In genomic region chr14:32449640-32450039, GRCh38 we compare ENCODE assay signal across 18 cellular contexts.
DNase-seq lines count a peak whose midpoint lies in the region; ATAC-seq and TF ChIP-seq lines count a peak whose summit lies in the region.
"Had no signal": no experiment of that assay in that cellular context is flagged by ENCODE, and none has a peak within 500 bp of the region (broad histone marks: within the 10 kb centered on the region; RNA-seq: fewer than 3 reads in every experiment).

No MANE protein-coding gene starts in this region.

- no peaks in the 10 kb centered on the region for H3K9me3 ChIP-seq in heart right ventricle
- H3K9me3 ChIP-seq: A549 had no signal

- H3K36me3 ChIP-seq in heart right ventricle: no peaks in the 10 kb centered on the region
- H3K36me3 ChIP-seq: BLaER1 treated with 17β-estradiol and CSF1 and Interleukin-3, amounts not matched to agents 10 nM and 100 nM had no signal

- no peak overlapping the region for H3K4me3 ChIP-seq in heart right ventricle
- no peak overlapping the region for H3K4me3 ChIP-seq in dorsolateral prefrontal cortex
- H3K4me3 ChIP-seq: A549; BLaER1 treated with 17β-estradiol and CSF1 and Interleukin-3, amounts not matched to agents 10 nM and 100 nM had no signal

- intact Hi-C loops in heart right ventricle (cut with DNase I) (loop anchor here in 1 of 10 donors (5.0 kb wide), 1 partner anchor 32 kb away; no protein-coding TSS in a partner anchor), left ventricle myocardium superior (cut with micrococcal nuclease) (no loop called here), dorsolateral prefrontal cortex (cut with DNase I) (no loop called here)

- H3K27me3 ChIP-seq in heart right ventricle: no peaks in the 10 kb centered on the region
- no peaks in the 10 kb centered on the region for H3K27me3 ChIP-seq in dorsolateral prefrontal cortex
- H3K27me3 ChIP-seq: BLaER1 treated with 17β-estradiol and CSF1 and Interleukin-3, amounts not matched to agents 10 nM and 100 nM had no signal

- peak in 1 of 8 donors; percentile 34 for ATAC-seq in heart right ventricle
- ATAC-seq in left ventricle myocardium superior: no peak
- no peak for ATAC-seq in GM18867 (IDR thresholded peaks at IDR 0.05; ENCODE audit: unreplicated experiment)
- ATAC-seq: A549 had no signal

- peaks cover 0 to 51% (median 0%) of the 10 kb centered on the region in 9 donors for H3K4me1 ChIP-seq in heart right ventricle
- H3K4me1 ChIP-seq: A549 had no signal

- TF ChIP-seq CTCF in heart right ventricle (IDR thresholded peaks at IDR 0.05): no peak
- no peak for TF ChIP-seq CTCF in dorsolateral prefrontal cortex (IDR thresholded peaks at IDR 0.05 in 54 of 56, conservative IDR thresholded peaks at IDR 0.05 in 2 of 56; ENCODE audit: low read depth in 1 of 56, partially characterized antibody in 56 of 56)

- H3K27ac ChIP-seq in heart right ventricle: peak overlapping the region in 6 of 10 donors; percentile 0 to 61 (median 32)
- peak overlapping the region in 44 of 59 donors; percentile 1 to 81 (median 54) for H3K27ac ChIP-seq in dorsolateral prefrontal cortex
- H3K27ac ChIP-seq: A549; BLaER1 treated with 17β-estradiol and CSF1 and Interleukin-3, amounts not matched to agents 10 nM and 100 nM; KMS-11 had no signal

- DNase-seq in heart right ventricle (no peak), left ventricle myocardium superior (no peak), M059J (ENCODE audit: low read depth) (peak; percentile 53), dorsolateral prefrontal cortex (no peak), NCI-H69 (lab: John Stamatoyannopoulos, UW) (no peak), NCI-H774 (lab: John Stamatoyannopoulos, UW) (no peak)
- DNase-seq: CD8-positive, alpha-beta memory T cell; DMS79; H9; NCI-H1417 treated with DMSO at 0.1 percent for 48 hours; NCI-H187 treated with DMSO at 0.1 percent for 48 hours; NCI-H446; NCI-H526 treated with DMSO at 0.1 percent for 48 hours; SHP77 had no signal

- 27 to 40% methylated on average over 1 of the region's 1 CpG for WGBS in heart right ventricle, 2 donors
